9 cellular contexts compared by ENCODE assay signal in genomic region chr7:92451645-92452044, GRCh38. TPM values are rescaled to one million over a fixed set of nuclear protein-coding genes. Genes with fewer than 3 reads are reported as not detected.
"Had no signal": no experiment of that assay in that cellular context is flagged by ENCODE, and none has a peak within 500 bp of the region (broad histone marks: within the 10 kb centered on the region; RNA-seq: fewer than 3 reads in every experiment).

No MANE protein-coding gene starts in this region.

- H3K4me3 ChIP-seq: GM12878 had no signal

- ATAC-seq: GM12878 had no signal

- DNase-seq: GDM1, GF-D8 had no signal

- FAIRE-seq: G401.6, GM12878, GM12891, GM12892, GM18507, GM19239 had no signal

RNA-seq across cellular contexts. Expression of gene ERVW-1, which starts 26.1 kb away (rescaled TPM):
- total RNA-seq: G401, GM12878 had no signal
